ENCODE assay signal across 9 cellular contexts in the genomic region with DNA sequence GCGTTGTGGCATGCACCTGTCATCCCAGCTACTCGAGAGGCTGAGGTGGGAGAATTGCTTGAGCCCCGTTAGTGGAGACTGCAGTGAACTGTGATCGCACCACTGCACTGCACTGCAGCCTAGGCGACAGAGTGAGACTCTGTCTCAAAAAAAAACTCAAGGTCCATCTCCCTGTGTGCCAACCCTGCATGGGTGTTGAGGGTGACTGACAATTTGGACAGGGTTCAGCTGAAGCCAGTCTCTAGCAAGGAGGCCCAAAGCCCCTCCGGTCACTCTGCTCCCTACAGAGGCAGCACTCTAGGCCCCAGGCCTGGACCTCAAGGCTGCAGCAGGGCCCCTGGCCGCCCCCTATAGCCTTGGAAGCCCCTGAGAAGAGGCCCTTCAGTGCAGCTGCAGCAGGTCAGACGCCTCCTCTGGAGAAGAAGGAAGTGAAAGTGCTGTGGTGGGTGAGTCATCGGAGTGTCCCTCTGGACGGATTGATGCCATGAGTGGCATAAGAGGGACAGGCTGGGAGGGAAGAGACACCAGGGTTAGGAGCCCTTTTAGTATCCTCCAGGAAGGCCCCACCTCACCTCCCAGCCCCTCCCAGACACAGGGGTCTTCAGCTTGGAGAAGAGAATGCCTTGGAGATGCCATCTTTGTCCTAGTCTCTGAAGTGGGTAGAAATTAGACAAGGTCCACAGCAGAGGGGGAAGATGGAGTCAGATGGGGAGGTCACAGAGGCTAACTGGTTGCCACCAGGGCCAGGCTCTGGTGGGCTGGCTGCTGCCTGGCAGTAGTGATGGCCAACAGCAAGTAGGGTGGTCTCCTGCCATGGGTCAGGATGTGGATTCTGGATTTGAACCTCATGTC. TPM values are rescaled to one million over a fixed set of nuclear protein-coding genes. Genes with fewer than 3 reads are reported as not detected.
DNase-seq lines count a peak whose midpoint lies in the region; ATAC-seq and TF ChIP-seq lines count a peak whose summit lies in the region.
"Had no signal": no experiment of that assay in that cellular context is flagged by ENCODE, and none has a peak within 500 bp of the region (broad histone marks: within the 10 kb centered on the region; RNA-seq: fewer than 3 reads in every experiment).

No MANE protein-coding gene starts in this region.

- no peak overlapping the region for H3K4me3 Mint-ChIP-seq in activated T-cell treated with anti-CD3 and anti-CD28 coated beads, Interleukin-2, amount 50 U/mL, for 24 hours

- H3K9me3 Mint-ChIP-seq in activated T-cell treated with anti-CD3 and anti-CD28 coated beads, Interleukin-2, amount 50 U/mL, for 24 hours, result no peaks in the 10 kb centered on the region
- H3K9me3 Mint-ChIP-seq in activated naive CD4-positive, alpha-beta T cell treated with anti-CD3 and anti-CD28 coated beads, Interleukin-2, amount 50 U/mL, for 72 hours, result no peaks in the 10 kb centered on the region
- H3K9me3 Mint-ChIP-seq: activated T-cell treated with anti-CD3 and anti-CD28 coated beads, Interleukin-2, amount 50 U/mL, for 4 hours had no signal

- peaks cover 75 to 98% (median 91%) of the 10 kb centered on the region in 4 donors for H3K4me1 ChIP-seq in upper lobe of left lung

- no peak for TF ChIP-seq CTCF in upper lobe of left lung (IDR thresholded peaks at IDR 0.05)

- H3K27ac ChIP-seq in upper lobe of left lung, result peak overlapping the region; percentile 72 to 86 (median 83)

- TF ChIP-seq POLR2A in upper lobe of left lung (IDR thresholded peaks at IDR 0.05), result peak in 1 of 4 donors; percentile 39

- DNase-seq in activated T-cell treated with anti-CD3 and anti-CD28 coated beads, Interleukin-2, amount 50 U/mL, for 24 hours, result peak; percentile 42
- DNase-seq in activated T-cell treated with anti-CD3 and anti-CD28 coated beads for 4 hours (no peak), NAMALWA (ENCODE audit: low spot score) (peak; percentile 94), iris pigment epithelial cell (ENCODE audit: low read depth) (peak; percentile 66), upper lobe of left lung (peak; percentile 71 to 86), NCI-H1105 (lab: John Stamatoyannopoulos, UW) (no peak)
- DNase-seq in activated naive CD4-positive, alpha-beta T cell treated with anti-CD3 and anti-CD28 coated beads, Interleukin-2, amount 50 U/mL, for 72 hours (ENCODE audit: low spot score in 2 of 2), result peak in 1 of 2 donors; percentile 53
- DNase-seq: activated T-cell treated with anti-CD3 and anti-CD28 coated beads, Interleukin-2, amount 50 U/mL, for 4 hours had no signal

- H3K36me3 Mint-ChIP-seq in activated T-cell treated with anti-CD3 and anti-CD28 coated beads, Interleukin-2, amount 50 U/mL, for 24 hours (ENCODE audit: low read depth), result no peaks in the 10 kb centered on the region
- H3K36me3 Mint-ChIP-seq in activated naive CD4-positive, alpha-beta T cell treated with anti-CD3 and anti-CD28 coated beads, Interleukin-2, amount 50 U/mL, for 72 hours, result no peaks in the 10 kb centered on the region

- no peaks in the 10 kb centered on the region for H3K9me3 ChIP-seq in upper lobe of left lung

- peak; percentile 51 for ATAC-seq in HG02763 (IDR thresholded peaks at IDR 0.05; ENCODE audit: unreplicated experiment)
- ATAC-seq in activated naive CD4-positive, alpha-beta T cell treated with anti-CD3 and anti-CD28 coated beads, Interleukin-2, amount 50 U/mL, for 72 hours, result peak; percentile 65 to 81
- peak; percentile 50 to 82 for ATAC-seq in upper lobe of left lung (ENCODE audit: low FRiP score in 2 of 2)

- H3K4me1 Mint-ChIP-seq in activated T-cell treated with anti-CD3 and anti-CD28 coated beads, Interleukin-2, amount 50 U/mL, for 24 hours (ENCODE audit: low read depth), result peaks cover 59% of the 10 kb centered on the region

- H3K27ac Mint-ChIP-seq in activated T-cell treated with anti-CD3 and anti-CD28 coated beads, Interleukin-2, amount 50 U/mL, for 24 hours, result peak overlapping the region; percentile 44
- H3K27ac Mint-ChIP-seq in activated naive CD4-positive, alpha-beta T cell treated with anti-CD3 and anti-CD28 coated beads, Interleukin-2, amount 50 U/mL, for 72 hours, result peak overlapping the region in 1 of 2 donors; percentile 79

- no peak overlapping the region for H3K4me3 ChIP-seq in upper lobe of left lung

- 56 to 59% methylated on average over 6 to 10 of the region's 10 CpGs for WGBS in upper lobe of left lung, 2 donors

- no peaks in the 10 kb centered on the region for H3K27me3 ChIP-seq in upper lobe of left lung

- no peak for TF ChIP-seq EP300 in upper lobe of left lung (IDR thresholded peaks at IDR 0.05)

- no peaks in the 10 kb centered on the region for H3K27me3 Mint-ChIP-seq in activated T-cell treated with anti-CD3 and anti-CD28 coated beads, Interleukin-2, amount 50 U/mL, for 24 hours

- H3K36me3 ChIP-seq in upper lobe of left lung, result no peaks in the 10 kb centered on the region

RNA-seq across cellular contexts. Expression of gene NEK6, which starts 39.1 kb away (rescaled TPM):
- 1 to 10 TPM; 3.1 to 5.4 TPM for total RNA-seq in activated naive CD4-positive, alpha-beta T cell treated with anti-CD3 and anti-CD28 coated beads, Interleukin-2, amount 50 U/mL, for 72 hours
- 100 to 1,000 TPM in 2 of 6 donors, 10 to 100 TPM in 4; 33.8 to 144 (median 59.7) TPM for total RNA-seq in upper lobe of left lung

Comparison
In these comparisons a context has a peak if more than half of its experiments do, and no peak if none do; other contexts are left out.
1. DNase-seq: peak in activated T-cell treated with anti-CD3 and anti-CD28 coated beads, Interleukin-2, amount 50 U/mL, for 24 hours (single experiment), NAMALWA (single experiment), iris pigment epithelial cell (single experiment) and upper lobe of left lung (2 of 2); none in activated T-cell treated with anti-CD3 and anti-CD28 coated beads for 4 hours (single experiment) and NCI-H1105 (single experiment).
2. RNA of gene NEK6, which starts 39.1 kb away (total RNA-seq): 33.8 to 144 TPM in upper lobe of left lung; 3.1 to 5.4 TPM in activated naive CD4-positive, alpha-beta T cell treated with anti-CD3 and anti-CD28 coated beads, Interleukin-2, amount 50 U/mL, for 72 hours; every median in the first group is over 4 times any median in the second.
3. Peak in every context shown above with its lines, with median percentiles within 50 percentile points of each other: ATAC-seq.